Comparison of ENCODE assay signal across 21 cellular contexts in genomic region chr1:87506147-87506546, GRCh38.
A peak's percentile ranks its signal among the peaks of the same experiment; 100 is the strongest.
DNase-seq lines count a peak whose midpoint lies in the region; FAIRE-seq and TF ChIP-seq lines count a peak whose summit lies in the region.
"Had no signal": no experiment of that assay in that cellular context is flagged by ENCODE, and none has a peak within 500 bp of the region (broad histone marks: within the 10 kb centered on the region; RNA-seq: fewer than 3 reads in every experiment).

No MANE protein-coding gene starts in this region.

- H3K4me3 ChIP-seq in Loucy (ENCODE audit: low read length, poor library complexity, severe bottlenecking) (no peak overlapping the region), bronchial epithelial cell (ENCODE audit: low read depth, low read length) (no peak overlapping the region)
- H3K4me3 ChIP-seq: GM12878 had no signal

- no peaks in the 10 kb centered on the region for H4K20me1 ChIP-seq in Loucy (ENCODE audit: insufficient read depth, low read length, poor library complexity, severe bottlenecking)

- no peaks in the 10 kb centered on the region for H3F3A ChIP-seq in Loucy (ENCODE audit: low read depth)

- peak; percentile 40 for DNase-seq in NCI-H2227 treated with DMSO at 0.1 percent for 48 hours (lab: John Stamatoyannopoulos, UW)
- DNase-seq in NCI-H2227 (lab: John Stamatoyannopoulos, UW; ENCODE audit: unreplicated experiment) = no peak
- DNase-seq in bronchial epithelial cell (ENCODE audit: low read depth) = peak; percentile 73
- no peak for DNase-seq in activated CD8-positive, alpha-beta memory T cell treated with anti-CD3 and anti-CD28 coated beads, Interleukin-2, amount 50 U/mL, for 4 hours
- no peak for DNase-seq in SHP77 (lab: John Stamatoyannopoulos, UW)
- no peak for DNase-seq in hippocampal formation (lab: John Stamatoyannopoulos, UW)
- DNase-seq: DND-41, H9, KG1, NCI-H1092 treated with DMSO at 0.1 percent for 48 hours, NCI-H1694 treated with DMSO at 0.1 percent for 48 hours, NCI-H2107, NCI-H526 treated with DMSO at 0.1 percent for 48 hours, SIG-M5, SK-N-SH, T-cell had no signal

- H3K9me3 ChIP-seq in Loucy (ENCODE audit: insufficient read depth, low read depth, low read length) = no peaks in the 10 kb centered on the region
- H3K9me3 ChIP-seq: SK-N-SH had no signal

- peak; percentile 83 for FAIRE-seq in bronchial epithelial cell (lab: Jason Lieb, UNC)
- FAIRE-seq: A204.1, D721Med, HTR-8/SVneo had no signal

- no peak overlapping the region for H3K9ac ChIP-seq in Loucy (ENCODE audit: low read depth, low read length, poor library complexity, severe bottlenecking)
- H3K9ac ChIP-seq: SK-N-SH had no signal

- peak overlapping the region; percentile 31 for H3K4me2 ChIP-seq in Loucy (ENCODE audit: low read depth, low read length, poor library complexity, severe bottlenecking)
- H3K4me2 ChIP-seq: SK-N-SH had no signal

- no peaks in the 10 kb centered on the region for H3K79me2 ChIP-seq in Loucy (ENCODE audit: insufficient read depth, low read length)

- TF ChIP-seq CTCF in Loucy (conservative IDR thresholded peaks at IDR 0.05; ENCODE audit: low read length) (no peak), bronchial epithelial cell (IDR thresholded peaks at IDR 0.05; ENCODE audit: insufficient read depth, low read length, severe bottlenecking) (no peak)

- peaks cover 16% of the 10 kb centered on the region for H3K4me1 ChIP-seq in Loucy (ENCODE audit: insufficient read depth, low read length, poor library complexity, severe bottlenecking)

- H3K36me3 ChIP-seq in Loucy (ENCODE audit: insufficient read depth, low read length) (no peaks in the 10 kb centered on the region), bronchial epithelial cell (ENCODE audit: control insufficient read depth, insufficient read depth, low read length) (no peaks in the 10 kb centered on the region)

- H3K27me3 ChIP-seq in Loucy (ENCODE audit: insufficient read depth, low read length, poor library complexity, severe bottlenecking) (no peaks in the 10 kb centered on the region), bronchial epithelial cell (ENCODE audit: control insufficient read depth, insufficient read depth, low read length) (no peaks in the 10 kb centered on the region)

- no peak overlapping the region for H2AFZ ChIP-seq in Loucy (ENCODE audit: low read length)

- no peaks in the 10 kb centered on the region for H3K9me2 ChIP-seq in Loucy (replicated peaks; ENCODE audit: low read depth, low read length)
- H3K9me2 ChIP-seq: SK-N-SH had no signal

Comparison
In these comparisons a context has a peak if more than half of its experiments do, and no peak if none do; other contexts are left out.
1. DNase-seq: peak in NCI-H2227 treated with DMSO at 0.1 percent for 48 hours (single experiment) and bronchial epithelial cell (single experiment); none in NCI-H2227 (single experiment), activated CD8-positive, alpha-beta memory T cell treated with anti-CD3 and anti-CD28 coated beads, Interleukin-2, amount 50 U/mL, for 4 hours (single experiment), SHP77 (0 of 2) and hippocampal formation (0 of 2).